21 cellular contexts compared by ENCODE assay signal in genomic region chr3:129567176-129567705, GRCh38. TPM values are rescaled to one million over a fixed set of nuclear protein-coding genes. Genes with fewer than 3 reads are reported as not detected.
DNase-seq lines count a peak whose midpoint lies in the region; ATAC-seq and TF ChIP-seq lines count a peak whose summit lies in the region.
"Had no signal": no experiment of that assay in that cellular context is flagged by ENCODE, and none has a peak within 500 bp of the region (broad histone marks: within the 10 kb centered on the region; RNA-seq: fewer than 3 reads in every experiment).

No MANE protein-coding gene starts in this region.

- H3K36me3 Mint-ChIP-seq in activated CD4-positive, alpha-beta T cell treated with anti-CD3 and anti-CD28 coated beads, Interleukin-2, amount 10 ng/mL, durations not matched to agents 7 days and 5 days (ENCODE audit: low read depth), result no peaks in the 10 kb centered on the region

- H3K4me2 ChIP-seq in mammary epithelial cell (ENCODE audit: insufficient read depth, low read depth, low read length), result no peak overlapping the region

- BruUV-seq in mammary epithelial cell (replicated peaks; lab: Mats Ljungman, UMichigan), result no TSS peak

- no peaks in the 10 kb centered on the region for H3K27me3 Mint-ChIP-seq in activated CD4-positive, alpha-beta T cell treated with anti-CD3 and anti-CD28 coated beads, Interleukin-2, amount 10 ng/mL, durations not matched to agents 7 days and 5 days

- H3K27ac ChIP-seq in heart right ventricle (peak overlapping the region in 6 of 10 donors; percentile 0 to 84 (median 28)), psoas muscle (no peak overlapping the region), mammary epithelial cell (ENCODE audit: insufficient read depth, low read depth, low read length) (no peak overlapping the region)
- H3K27ac ChIP-seq: parathyroid adenoma had no signal

- H3K4me1 Mint-ChIP-seq in activated CD4-positive, alpha-beta T cell treated with anti-CD3 and anti-CD28 coated beads, Interleukin-2, amount 10 ng/mL, durations not matched to agents 7 days and 5 days, result no peaks in the 10 kb centered on the region

- H3K27me3 ChIP-seq in heart right ventricle (no peaks in the 10 kb centered on the region), psoas muscle (ENCODE audit: insufficient read depth in 3 of 3, low read length in 2 of 3) (no peaks in the 10 kb centered on the region), mammary epithelial cell (ENCODE audit: insufficient read depth, low read length) (no peaks in the 10 kb centered on the region)

- CTCF ChIA-PET in mammary epithelial cell (lab: Charles Lee; ENCODE audit: low non-redundant PET), result no interaction called here
- CTCF ChIA-PET in activated CD4-positive, alpha-beta T cell treated with anti-CD3 and anti-CD28 coated beads, Interleukin-2, amount 10 ng/mL, durations not matched to agents 7 days and 5 days (lab: Charles Lee), result interaction anchor here (1.3 to 1.4 kb wide), 2 partner anchors 20 kb away, joined by 3 to 5 read pairs; no protein-coding TSS in a partner anchor

- no peak overlapping the region for H3K4me3 ChIP-seq in heart right ventricle
- no peak overlapping the region for H3K4me3 ChIP-seq in psoas muscle
- H3K4me3 ChIP-seq in mammary epithelial cell (replicated peaks in 1 of 3; ENCODE audit: insufficient read depth in 1 of 3, low read depth in 2 of 3, low read length in 3 of 3), result no peak overlapping the region

- H3K27ac Mint-ChIP-seq in activated CD4-positive, alpha-beta T cell treated with anti-CD3 and anti-CD28 coated beads, Interleukin-2, amount 10 ng/mL, durations not matched to agents 7 days and 5 days, result no peak overlapping the region

- ATAC-seq in SK-N-SH treated with all-trans-retinoic acid at 6 μM for 48 hours (peak; percentile 75), heart right ventricle (peak in 4 of 8 donors; percentile 4 to 34 (median 9)), psoas muscle (peak; percentile 49 to 74 (median 54)), GM19395 (IDR thresholded peaks at IDR 0.05; ENCODE audit: unreplicated experiment) (no peak)

- no peaks in the 10 kb centered on the region for H4K20me1 ChIP-seq in mammary epithelial cell (ENCODE audit: insufficient read depth, low read length)

- WGBS in heart right ventricle, 2 donors, result 61 to 66% methylated on average over 18 of the region's 18 CpGs
- 38 to 49% (median 39%) methylated on average over 18 of the region's 18 CpGs for WGBS in psoas muscle, 3 donors
- WGBS in mammary epithelial cell (ENCODE audit: low coverage, missing lambda C conversion rate), result 88% methylated on average over 18 of the region's 18 CpGs

- no peak for TF ChIP-seq CTCF in heart right ventricle (IDR thresholded peaks at IDR 0.05)
- TF ChIP-seq CTCF in psoas muscle (IDR thresholded peaks at IDR 0.05), result no peak
- no peak for TF ChIP-seq CTCF in mammary epithelial cell (conservative IDR thresholded peaks at IDR 0.05 in 1 of 2, IDR thresholded peaks at IDR 0.05 in 1 of 2; ENCODE audit: extremely low read depth in 1 of 2, insufficient read depth in 1 of 2, low read depth in 1 of 2, low read length in 2 of 2)

- H3K9me3 ChIP-seq in heart right ventricle, result no peaks in the 10 kb centered on the region
- H3K9me3 ChIP-seq in psoas muscle, result no peaks in the 10 kb centered on the region
- no peaks in the 10 kb centered on the region for H3K9me3 ChIP-seq in mammary epithelial cell (replicated peaks; ENCODE audit: insufficient read depth, low read length)

- intact Hi-C loops in heart right ventricle (cut with DNase I) (no loop called here), psoas muscle (cut with DNase I) (no loop called here), mammary epithelial cell (cut with micrococcal nuclease) (no loop called here)

- H3K4me3 Mint-ChIP-seq in activated CD4-positive, alpha-beta T cell treated with anti-CD3 and anti-CD28 coated beads, Interleukin-2, amount 10 ng/mL, durations not matched to agents 7 days and 5 days, result no peak overlapping the region

- H3K9me3 Mint-ChIP-seq in activated CD4-positive, alpha-beta T cell treated with anti-CD3 and anti-CD28 coated beads, Interleukin-2, amount 10 ng/mL, durations not matched to agents 7 days and 5 days, result no peaks in the 10 kb centered on the region

- POLR2A ChIA-PET in activated CD4-positive, alpha-beta T cell treated with anti-CD3 and anti-CD28 coated beads, Interleukin-2, amount 10 ng/mL, durations not matched to agents 7 days and 5 days (lab: Charles Lee), result no interaction called here

- no peaks in the 10 kb centered on the region for H3K79me2 ChIP-seq in mammary epithelial cell (ENCODE audit: insufficient read depth, low read length)
- H3K79me2 ChIP-seq: parathyroid adenoma had no signal

- no peak overlapping the region for H2AFZ ChIP-seq in mammary epithelial cell (ENCODE audit: low read depth, low read length)
- H2AFZ ChIP-seq: parathyroid adenoma had no signal

- in situ Hi-C loops in mammary epithelial cell (cut with MboI; ENCODE audit: low sequenced_read_pairs in 2 of 2), result no loop called here

- DNase-seq in HCEC 1CT, result peak; percentile 26
- DNase-seq in heart right ventricle, result no peak
- DNase-seq in psoas muscle, result no peak
- no peak for DNase-seq in mammary epithelial cell
- DNase-seq in medulla oblongata (ENCODE audit: extremely low spot score), result no peak
- no peak for DNase-seq in activated CD4-positive, alpha-beta T cell treated with anti-CD3 and anti-CD28 coated beads, Interleukin-2, amount 10 ng/mL, durations not matched to agents 7 days and 5 days
- DNase-seq: activated gamma-delta T cell treated with Interleukin-2 at 50 U/mL for 16 hours; anterior cingulate cortex; GDM1; H7; head of caudate nucleus; kidney; NCI-H146; NCI-H226; SIG-M5; stimulated activated naive CD4-positive, alpha-beta T cell treated with Interleukin-2 at 50 U/mL for 16 hours; T-helper 9 cell had no signal

- peaks cover 15 to 60% (median 45%) of the 10 kb centered on the region in 9 donors for H3K4me1 ChIP-seq in heart right ventricle
- H3K4me1 ChIP-seq in psoas muscle, result peaks cover 16% of the 10 kb centered on the region
- H3K4me1 ChIP-seq in mammary epithelial cell (ENCODE audit: insufficient read depth, low read length), result no peaks in the 10 kb centered on the region
- H3K4me1 ChIP-seq: parathyroid adenoma had no signal

- peaks cover 0 to 100% (median 38%) of the 10 kb centered on the region in 9 donors for H3K36me3 ChIP-seq in heart right ventricle
- peaks cover 0 to 49% of the 10 kb centered on the region in 2 donors for H3K36me3 ChIP-seq in psoas muscle (ENCODE audit: insufficient read depth in 1 of 2, low read depth in 1 of 2)
- H3K36me3 ChIP-seq in mammary epithelial cell (ENCODE audit: insufficient read depth, low read length), result no peaks in the 10 kb centered on the region

- no peak overlapping the region for H3K9ac ChIP-seq in mammary epithelial cell (ENCODE audit: insufficient read depth, low read length)
- H3K9ac ChIP-seq: parathyroid adenoma had no signal

- dilution Hi-C loops in mammary epithelial cell (cut with HindIII; ENCODE audit: low sequenced_read_pairs), result no loop called here

TF ChIP-seq in SK-N-SH treated with all-trans-retinoic acid at 6 μM for 48 hours, 23 proteins besides CTCF, POLR2A, EP300 and RAD21:
- TF ChIP-seq TCF4 (CRISPR knock-in tag; IDR thresholded peaks at IDR 0.05; ENCODE audit: borderline replicate concordance) (peak; percentile 82), ZFP3 (CRISPR knock-in tag; IDR thresholded peaks at IDR 0.05) (peak; percentile 80; the same call in 1 of the 2 replicates), BACH2 (CRISPR knock-in tag; IDR thresholded peaks at IDR 0.05; ENCODE audit: borderline replicate concordance) (no peak)

RNA-seq across cellular contexts. Expression of gene H1-8, which starts 24.3 kb away (rescaled TPM):
- total RNA-seq in heart right ventricle (not detected), psoas muscle (not detected), mammary epithelial cell (not detected)
- polyA plus RNA-seq in heart right ventricle (not detected), psoas muscle (not detected), mammary epithelial cell (not detected)
- polyA minus RNA-seq in mammary epithelial cell, result not detected
- not detected for total RNA-seq in activated CD4-positive, alpha-beta T cell treated with anti-CD3 and anti-CD28 coated beads, Interleukin-2, amount 10 ng/mL, durations not matched to agents 7 days and 5 days
- total RNA-seq: H7, kidney had no signal
- polyA plus RNA-seq: esophagus had no signal

RNA-seq across cellular contexts. Expression of gene RHO, which starts 38.8 kb away (rescaled TPM):
- total RNA-seq in heart right ventricle, result not detected
- polyA plus RNA-seq in heart right ventricle, result not detected
- not detected for total RNA-seq in psoas muscle
- polyA plus RNA-seq in psoas muscle, result under 1 TPM in 1 of 3 donors, not detected in 2; 0.01 TPM
- not detected for total RNA-seq in mammary epithelial cell
- polyA plus RNA-seq in mammary epithelial cell, result not detected
- polyA minus RNA-seq in mammary epithelial cell, result not detected
- total RNA-seq in activated CD4-positive, alpha-beta T cell treated with anti-CD3 and anti-CD28 coated beads, Interleukin-2, amount 10 ng/mL, durations not matched to agents 7 days and 5 days, result not detected
- total RNA-seq: kidney had no signal
- polyA plus RNA-seq: esophagus had no signal

RNA-seq across cellular contexts. Expression of gene PLXND1, which starts 39.2 kb away (rescaled TPM):
- 100 to 1,000 TPM in 1 of 10 donors, 10 to 100 TPM in 9; 40.9 to 106 (median 62.8) TPM for total RNA-seq in heart right ventricle
- polyA plus RNA-seq in heart right ventricle, result 100 to 1,000 TPM in 1 of 2 donors, 10 to 100 TPM in 1; 71.2 to 169 TPM
- total RNA-seq in psoas muscle, result 10 to 100 TPM; 28.2 to 49.9 (median 31.9) TPM
- 10 to 100 TPM; 15.5 to 24.0 (median 20.7) TPM for polyA plus RNA-seq in psoas muscle
- total RNA-seq in mammary epithelial cell, result 1 to 10 TPM; 2.3 to 2.7 TPM
- 0.63 TPM for polyA plus RNA-seq in mammary epithelial cell
- 0.83 TPM for polyA minus RNA-seq in mammary epithelial cell
- total RNA-seq in activated CD4-positive, alpha-beta T cell treated with anti-CD3 and anti-CD28 coated beads, Interleukin-2, amount 10 ng/mL, durations not matched to agents 7 days and 5 days, result 1 to 10 TPM; 1.2 to 1.4 TPM

Comparison
In these comparisons a context has a peak if more than half of its experiments do, and no peak if none do; other contexts are left out.
1. H3K27ac ChIP-seq: peak in heart right ventricle (6 of 10); none in psoas muscle (single experiment) and mammary epithelial cell (single experiment).
2. RNA of gene PLXND1, which starts 39.2 kb away (total RNA-seq): 40.9 to 106 TPM in heart right ventricle and 28.2 to 49.9 TPM in psoas muscle; 2.3 to 2.7 TPM in mammary epithelial cell and 1.2 to 1.4 TPM in activated CD4-positive, alpha-beta T cell treated with anti-CD3 and anti-CD28 coated beads, Interleukin-2, amount 10 ng/mL, durations not matched to agents 7 days and 5 days; every median in the first group is over 4 times any median in the second.